1 cellular context compared by ENCODE assay signal in the genomic region with DNA sequence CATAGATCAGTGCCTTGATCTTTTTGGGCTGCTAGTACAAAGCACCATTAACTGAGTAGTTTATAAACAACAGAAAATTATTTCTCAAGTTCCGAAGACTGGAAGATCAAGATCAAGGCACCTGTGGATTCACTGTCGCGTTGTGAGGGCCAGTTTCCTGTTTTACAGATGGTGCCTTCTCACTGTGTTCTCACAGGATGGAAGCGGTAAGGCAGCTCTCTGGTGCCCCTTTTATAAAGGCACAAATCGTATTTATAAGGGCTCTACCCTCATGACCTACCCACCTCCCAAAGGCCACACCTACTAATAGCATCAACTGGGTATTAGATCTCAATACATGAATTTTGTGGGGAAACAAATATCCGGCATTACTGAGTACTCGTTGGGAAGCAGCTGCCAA.
TF ChIP-seq lines count a peak whose summit lies in the region.

No MANE protein-coding gene starts in this region.

TF ChIP-seq in GM23338, 12 proteins besides CTCF, POLR2A, EP300 and RAD21 (continued from another document):
- TF ChIP-seq ZNF331 (CRISPR knock-in tag; IDR thresholded peaks at IDR 0.05; ENCODE audit: low read depth): no peak
- TF ChIP-seq, protein P1, sequence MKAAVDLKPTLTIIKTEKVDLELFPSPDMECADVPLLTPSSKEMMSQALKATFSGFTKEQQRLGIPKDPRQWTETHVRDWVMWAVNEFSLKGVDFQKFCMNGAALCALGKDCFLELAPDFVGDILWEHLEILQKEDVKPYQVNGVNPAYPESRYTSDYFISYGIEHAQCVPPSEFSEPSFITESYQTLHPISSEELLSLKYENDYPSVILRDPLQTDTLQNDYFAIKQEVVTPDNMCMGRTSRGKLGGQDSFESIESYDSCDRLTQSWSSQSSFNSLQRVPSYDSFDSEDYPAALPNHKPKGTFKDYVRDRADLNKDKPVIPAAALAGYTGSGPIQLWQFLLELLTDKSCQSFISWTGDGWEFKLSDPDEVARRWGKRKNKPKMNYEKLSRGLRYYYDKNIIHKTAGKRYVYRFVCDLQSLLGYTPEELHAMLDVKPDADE (IDR thresholded peaks at IDR 0.05): no peak
- TF ChIP-seq, protein P2, sequence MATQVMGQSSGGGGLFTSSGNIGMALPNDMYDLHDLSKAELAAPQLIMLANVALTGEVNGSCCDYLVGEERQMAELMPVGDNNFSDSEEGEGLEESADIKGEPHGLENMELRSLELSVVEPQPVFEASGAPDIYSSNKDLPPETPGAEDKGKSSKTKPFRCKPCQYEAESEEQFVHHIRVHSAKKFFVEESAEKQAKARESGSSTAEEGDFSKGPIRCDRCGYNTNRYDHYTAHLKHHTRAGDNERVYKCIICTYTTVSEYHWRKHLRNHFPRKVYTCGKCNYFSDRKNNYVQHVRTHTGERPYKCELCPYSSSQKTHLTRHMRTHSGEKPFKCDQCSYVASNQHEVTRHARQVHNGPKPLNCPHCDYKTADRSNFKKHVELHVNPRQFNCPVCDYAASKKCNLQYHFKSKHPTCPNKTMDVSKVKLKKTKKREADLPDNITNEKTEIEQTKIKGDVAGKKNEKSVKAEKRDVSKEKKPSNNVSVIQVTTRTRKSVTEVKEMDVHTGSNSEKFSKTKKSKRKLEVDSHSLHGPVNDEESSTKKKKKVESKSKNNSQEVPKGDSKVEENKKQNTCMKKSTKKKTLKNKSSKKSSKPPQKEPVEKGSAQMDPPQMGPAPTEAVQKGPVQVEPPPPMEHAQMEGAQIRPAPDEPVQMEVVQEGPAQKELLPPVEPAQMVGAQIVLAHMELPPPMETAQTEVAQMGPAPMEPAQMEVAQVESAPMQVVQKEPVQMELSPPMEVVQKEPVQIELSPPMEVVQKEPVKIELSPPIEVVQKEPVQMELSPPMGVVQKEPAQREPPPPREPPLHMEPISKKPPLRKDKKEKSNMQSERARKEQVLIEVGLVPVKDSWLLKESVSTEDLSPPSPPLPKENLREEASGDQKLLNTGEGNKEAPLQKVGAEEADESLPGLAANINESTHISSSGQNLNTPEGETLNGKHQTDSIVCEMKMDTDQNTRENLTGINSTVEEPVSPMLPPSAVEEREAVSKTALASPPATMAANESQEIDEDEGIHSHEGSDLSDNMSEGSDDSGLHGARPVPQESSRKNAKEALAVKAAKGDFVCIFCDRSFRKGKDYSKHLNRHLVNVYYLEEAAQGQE (IDR thresholded peaks at IDR 0.05; ENCODE audit: unreplicated experiment): no peak
